In genomic region chr5:135398160-135398854, GRCh38 we compare ENCODE assay signal across 8 cellular contexts. TPM values are rescaled to one million over a fixed set of nuclear protein-coding genes. Genes with fewer than 3 reads are reported as not detected.
DNase-seq lines count a peak whose midpoint lies in the region; ATAC-seq and TF ChIP-seq lines count a peak whose summit lies in the region.

No MANE protein-coding gene starts in this region.

- no peaks in the 10 kb centered on the region for H3K36me3 ChIP-seq in mucosa of descending colon (ENCODE audit: low read depth)
- H3K36me3 ChIP-seq in stomach, result no peaks in the 10 kb centered on the region

- no peak for TF ChIP-seq EP300 in stomach (IDR thresholded peaks at IDR 0.05)

- H3K9me3 ChIP-seq in mucosa of descending colon, result no peaks in the 10 kb centered on the region
- H3K9me3 ChIP-seq in stomach, result no peaks in the 10 kb centered on the region

- H3K27me3 ChIP-seq in dorsolateral prefrontal cortex (no peaks in the 10 kb centered on the region), stomach (no peaks in the 10 kb centered on the region)

- intact Hi-C loops in dorsolateral prefrontal cortex (cut with DNase I), result no loop called here
- intact Hi-C loops in mucosa of descending colon (cut with DNase I, micrococcal nuclease), result no loop called here
- intact Hi-C loops in stomach (cut with DNase I; ENCODE audit: low total_unique reads), result no loop called here

- DNase-seq in DMS153 treated with DMSO at 0.1 percent for 48 hours (lab: John Stamatoyannopoulos, UW; ENCODE audit: unreplicated experiment) (peak; percentile 5), LHCN-M2 (ENCODE audit: low read depth) (peak; percentile 21), dorsolateral prefrontal cortex (peak in 1 of 10 donors; percentile 16), mucosa of descending colon (peak; percentile 82 to 88 (median 83)), stomach (peak; percentile 48), NOMO-1 treated with DMSO at 0.1 percent for 48 hours (lab: John Stamatoyannopoulos, UW; ENCODE audit: unreplicated experiment) (no peak)

- ATAC-seq in GM21526 (IDR thresholded peaks at IDR 0.05; ENCODE audit: low FRiP score, unreplicated experiment) (peak; percentile 38), mucosa of descending colon (peak; percentile 81)

- H3K27ac ChIP-seq in VCaP (peak overlapping the region; percentile 95), dorsolateral prefrontal cortex (peak overlapping the region in 46 of 59 donors; percentile 12 to 96 (median 89)), stomach (peak overlapping the region; percentile 84 to 98 (median 93))

- WGBS in stomach, 5 donors, result 0 to 1% (median 1%) methylated on average over 14 to 43 of the region's 43 CpGs

- H3K4me1 ChIP-seq in mucosa of descending colon (ENCODE audit: low read depth) (peaks cover 27% of the 10 kb centered on the region), stomach (peaks cover 48 to 61% (median 54%) of the 10 kb centered on the region in 4 donors)

- H3K4me3 ChIP-seq in dorsolateral prefrontal cortex (peak overlapping the region; percentile 58 to 98 (median 93)), mucosa of descending colon (peak overlapping the region; percentile 55), stomach (peak overlapping the region; percentile 80 to 92 (median 86))

- TF ChIP-seq CTCF in VCaP (conservative IDR thresholded peaks at IDR 0.05) (no peak), dorsolateral prefrontal cortex (IDR thresholded peaks at IDR 0.05 in 54 of 56, conservative IDR thresholded peaks at IDR 0.05 in 2 of 56; ENCODE audit: low read depth in 1 of 56, partially characterized antibody in 56 of 56) (no peak), mucosa of descending colon (IDR thresholded peaks at IDR 0.05) (no peak), stomach (IDR thresholded peaks at IDR 0.05) (no peak)

- TF ChIP-seq POLR2A in stomach (IDR thresholded peaks at IDR 0.05), result no peak

RNA-seq across cellular contexts. Expression of gene MACROH2A1, which starts 0.7 kb away (rescaled TPM):
- total RNA-seq in LHCN-M2 (2014; rRNA removed) (175 and 183 TPM in 2 replicates), dorsolateral prefrontal cortex (100 to 1,000 TPM in 119 of 120 experiments, 10 to 100 TPM in 1; 95.0 to 158 (median 124) TPM), mucosa of descending colon (100 to 1,000 TPM; 170 to 255 (median 243) TPM), stomach (100 to 1,000 TPM; 143 to 206 (median 175) TPM)
- 102 TPM for polyA plus RNA-seq in LHCN-M2 (2012)
- polyA plus RNA-seq in stomach, result 100 to 1,000 TPM in 1 of 3 donors, 10 to 100 TPM in 2; 77.1 to 123 (median 85.8) TPM

RNA-seq across cellular contexts. Expression of gene DCANP1, which starts 48.8 kb away (rescaled TPM):
- not detected in 2 replicates for total RNA-seq in LHCN-M2 (2014; rRNA removed)
- polyA plus RNA-seq in LHCN-M2 (2012), result not detected
- under 1 TPM in 7 of 120 experiments, not detected in 113; 0.13 to 0.20 (median 0.15) TPM for total RNA-seq in dorsolateral prefrontal cortex
- total RNA-seq in mucosa of descending colon, result not detected
- total RNA-seq in stomach, result under 1 TPM in 1 of 5 donors, not detected in 4; 0.55 TPM
- polyA plus RNA-seq in stomach, result not detected

RNA-seq across cellular contexts. Expression of gene TIFAB, which starts 53.8 kb away (rescaled TPM):
- total RNA-seq in LHCN-M2 (2014; rRNA removed) (not detected in 2 replicates), dorsolateral prefrontal cortex (under 1 TPM in 17 of 120 experiments, not detected in 103; 0.08 to 0.23 (median 0.12) TPM), mucosa of descending colon (under 1 TPM; 0.28 to 0.36 (median 0.29) TPM), stomach (not detected)
- not detected for polyA plus RNA-seq in LHCN-M2 (2012)
- under 1 TPM in 1 of 3 donors, not detected in 2; 0.08 TPM for polyA plus RNA-seq in stomach
